In genomic region chr20:47805951-47806350, GRCh38 we compare ENCODE assay signal across 20 cellular contexts.
"Had no signal": no experiment of that assay in that cellular context is flagged by ENCODE, and none has a peak within 500 bp of the region (broad histone marks: within the 10 kb centered on the region; RNA-seq: fewer than 3 reads in every experiment).

No MANE protein-coding gene starts in this region.

- H3K9me3 ChIP-seq: ascending aorta, gastroesophageal sphincter, pancreas, psoas muscle, tibial nerve had no signal

- ATAC-seq: gastroesophageal sphincter; naive thymus-derived CD4-positive, alpha-beta T cell; pancreas; psoas muscle had no signal

- H3K4me3 ChIP-seq: ascending aorta, cardiac muscle cell, coronary artery, dorsolateral prefrontal cortex, gastroesophageal sphincter, pancreas, psoas muscle, tibial nerve had no signal

- H3K36me3 ChIP-seq: ascending aorta, cardiac muscle cell, gastroesophageal sphincter, pancreas, tibial nerve had no signal

- H3K27me3 ChIP-seq: ascending aorta had no signal

- DNase-seq: activated CD4-positive, alpha-beta T cell treated with anti-CD3 and anti-CD28 coated beads for 4 hours; activated CD4-positive, alpha-beta T cell treated with anti-CD3 and anti-CD28 coated beads, Interleukin-2, amount 50 U/mL, for 4 hours; activated gamma-delta T cell; activated naive CD4-positive, alpha-beta T cell treated with anti-CD3 and anti-CD28 coated beads, Interleukin-2, amount 10 ng/mL, durations not matched to agents 7 days and 5 days; activated naive CD8-positive, alpha-beta T cell treated with anti-CD3 and anti-CD28 coated beads, Interleukin-2, amount 10 ng/mL, durations not matched to agents 7 days and 5 days; effector memory CD4-positive, alpha-beta T cell; kidney glomerular epithelial cell; naive thymus-derived CD4-positive, alpha-beta T cell; nucleus accumbens; pancreas; psoas muscle; stimulated activated CD4-positive, alpha-beta T cell treated with anti-CD3 and anti-CD28 coated beads, Interleukin-2, amount 100 ng/mL, for 48 hours; stimulated activated naive CD4-positive, alpha-beta T cell treated with Interleukin-2 at 50 U/mL for 16 hours; T-helper 1 cell had no signal

- H3K4me1 ChIP-seq: ascending aorta, gastroesophageal sphincter, pancreas, psoas muscle had no signal

- H3K27ac ChIP-seq: ascending aorta, cardiac muscle cell, coronary artery, dorsolateral prefrontal cortex, gastroesophageal sphincter, pancreas, psoas muscle, tibial nerve had no signal
